Comparison of ENCODE assay signal across 1 cellular context in the genomic region with DNA sequence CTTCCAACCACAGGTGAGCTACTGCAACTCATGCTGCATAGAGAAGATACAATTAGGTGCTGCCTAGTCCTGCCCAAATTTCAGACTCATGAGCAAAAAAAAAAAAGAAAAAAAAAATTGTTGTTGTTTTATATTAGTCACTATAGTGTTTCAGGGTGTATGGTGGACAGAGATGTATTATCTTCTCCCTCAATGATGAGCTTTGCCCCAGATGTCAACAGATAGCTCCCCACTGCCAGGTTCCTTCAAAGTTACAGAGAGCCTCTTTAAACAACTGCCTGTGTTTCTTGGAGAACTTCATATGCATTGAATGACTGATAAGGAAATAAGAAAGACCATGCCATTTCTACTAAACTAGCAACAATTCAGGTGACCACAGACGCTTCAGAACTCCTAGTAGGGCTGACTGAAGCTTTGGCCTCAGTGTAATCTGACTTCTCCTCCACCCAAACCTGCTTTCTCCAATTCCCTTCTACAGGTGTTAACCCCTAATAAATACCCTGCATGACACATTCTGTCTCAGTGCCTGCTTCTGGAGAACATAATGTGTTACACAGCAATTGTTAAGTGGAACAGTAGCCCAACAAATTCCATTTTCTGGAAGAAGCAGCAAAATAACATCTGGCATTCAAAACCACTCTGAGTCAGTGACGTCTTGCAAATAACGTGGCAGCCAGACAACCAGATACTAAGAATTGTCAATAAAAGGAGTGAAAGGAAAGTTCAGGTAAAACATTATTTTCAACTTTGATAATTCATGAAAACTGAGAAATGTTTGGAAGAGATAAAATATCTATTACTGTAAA.
A peak's percentile ranks its signal among the peaks of the same experiment; 100 is the strongest.
TF ChIP-seq lines count a peak whose summit lies in the region.

No MANE protein-coding gene starts in this region.

TF ChIP-seq in K562, 482 proteins besides CTCF, POLR2A, EP300 and RAD21 (continued from another document):
- TF ChIP-seq, protein P1, sequence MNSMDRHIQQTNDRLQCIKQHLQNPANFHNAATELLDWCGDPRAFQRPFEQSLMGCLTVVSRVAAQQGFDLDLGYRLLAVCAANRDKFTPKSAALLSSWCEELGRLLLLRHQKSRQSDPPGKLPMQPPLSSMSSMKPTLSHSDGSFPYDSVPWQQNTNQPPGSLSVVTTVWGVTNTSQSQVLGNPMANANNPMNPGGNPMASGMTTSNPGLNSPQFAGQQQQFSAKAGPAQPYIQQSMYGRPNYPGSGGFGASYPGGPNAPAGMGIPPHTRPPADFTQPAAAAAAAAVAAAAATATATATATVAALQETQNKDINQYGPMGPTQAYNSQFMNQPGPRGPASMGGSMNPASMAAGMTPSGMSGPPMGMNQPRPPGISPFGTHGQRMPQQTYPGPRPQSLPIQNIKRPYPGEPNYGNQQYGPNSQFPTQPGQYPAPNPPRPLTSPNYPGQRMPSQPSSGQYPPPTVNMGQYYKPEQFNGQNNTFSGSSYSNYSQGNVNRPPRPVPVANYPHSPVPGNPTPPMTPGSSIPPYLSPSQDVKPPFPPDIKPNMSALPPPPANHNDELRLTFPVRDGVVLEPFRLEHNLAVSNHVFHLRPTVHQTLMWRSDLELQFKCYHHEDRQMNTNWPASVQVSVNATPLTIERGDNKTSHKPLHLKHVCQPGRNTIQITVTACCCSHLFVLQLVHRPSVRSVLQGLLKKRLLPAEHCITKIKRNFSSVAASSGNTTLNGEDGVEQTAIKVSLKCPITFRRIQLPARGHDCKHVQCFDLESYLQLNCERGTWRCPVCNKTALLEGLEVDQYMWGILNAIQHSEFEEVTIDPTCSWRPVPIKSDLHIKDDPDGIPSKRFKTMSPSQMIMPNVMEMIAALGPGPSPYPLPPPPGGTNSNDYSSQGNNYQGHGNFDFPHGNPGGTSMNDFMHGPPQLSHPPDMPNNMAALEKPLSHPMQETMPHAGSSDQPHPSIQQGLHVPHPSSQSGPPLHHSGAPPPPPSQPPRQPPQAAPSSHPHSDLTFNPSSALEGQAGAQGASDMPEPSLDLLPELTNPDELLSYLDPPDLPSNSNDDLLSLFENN (IDR thresholded peaks at IDR 0.05; ENCODE audit: low read depth in 2 of 2, low read length in 2 of 2): peak in 1 of 2 experiments; percentile 29; a peak in 1 of 4 replicates
- TF ChIP-seq C11orf30 (IDR thresholded peaks at IDR 0.05; ENCODE audit: low read depth) (no peak), U2AF1 (optimal IDR thresholded peaks at IDR 0.05; ENCODE audit: low read depth, low read length) (no peak), SOX6 (IDR thresholded peaks at IDR 0.05) (peak; percentile 78), ZBTB40 (IDR thresholded peaks at IDR 0.05) (peak; percentile 54), ZBTB40 (CRISPR knock-in tag; IDR thresholded peaks at IDR 0.05) (no peak), TCF3 (CRISPR knock-in tag; IDR thresholded peaks at IDR 0.05) (peak; percentile 80), CBFA2T2 (conservative IDR thresholded peaks at IDR 0.05) (peak; percentile 87), ZNF609 (CRISPR knock-in tag; IDR thresholded peaks at IDR 0.05; ENCODE audit: borderline replicate concordance) (no peak), ZNF316 (IDR thresholded peaks at IDR 0.05) (no peak), ZNF24 (IDR thresholded peaks at IDR 0.05) (no peak), STAG1 (CRISPR knock-in tag; IDR thresholded peaks at IDR 0.05; ENCODE audit: borderline replicate concordance) (no peak), TRIM28 (IDR thresholded peaks at IDR 0.05) (no peak)
- TF ChIP-seq, protein P2, sequence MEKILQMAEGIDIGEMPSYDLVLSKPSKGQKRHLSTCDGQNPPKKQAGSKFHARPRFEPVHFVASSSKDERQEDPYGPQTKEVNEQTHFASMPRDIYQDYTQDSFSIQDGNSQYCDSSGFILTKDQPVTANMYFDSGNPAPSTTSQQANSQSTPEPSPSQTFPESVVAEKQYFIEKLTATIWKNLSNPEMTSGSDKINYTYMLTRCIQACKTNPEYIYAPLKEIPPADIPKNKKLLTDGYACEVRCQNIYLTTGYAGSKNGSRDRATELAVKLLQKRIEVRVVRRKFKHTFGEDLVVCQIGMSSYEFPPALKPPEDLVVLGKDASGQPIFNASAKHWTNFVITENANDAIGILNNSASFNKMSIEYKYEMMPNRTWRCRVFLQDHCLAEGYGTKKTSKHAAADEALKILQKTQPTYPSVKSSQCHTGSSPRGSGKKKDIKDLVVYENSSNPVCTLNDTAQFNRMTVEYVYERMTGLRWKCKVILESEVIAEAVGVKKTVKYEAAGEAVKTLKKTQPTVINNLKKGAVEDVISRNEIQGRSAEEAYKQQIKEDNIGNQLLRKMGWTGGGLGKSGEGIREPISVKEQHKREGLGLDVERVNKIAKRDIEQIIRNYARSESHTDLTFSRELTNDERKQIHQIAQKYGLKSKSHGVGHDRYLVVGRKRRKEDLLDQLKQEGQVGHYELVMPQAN (IDR thresholded peaks at IDR 0.05; ENCODE audit: borderline replicate concordance): no peak
- TF ChIP-seq, protein P3, sequence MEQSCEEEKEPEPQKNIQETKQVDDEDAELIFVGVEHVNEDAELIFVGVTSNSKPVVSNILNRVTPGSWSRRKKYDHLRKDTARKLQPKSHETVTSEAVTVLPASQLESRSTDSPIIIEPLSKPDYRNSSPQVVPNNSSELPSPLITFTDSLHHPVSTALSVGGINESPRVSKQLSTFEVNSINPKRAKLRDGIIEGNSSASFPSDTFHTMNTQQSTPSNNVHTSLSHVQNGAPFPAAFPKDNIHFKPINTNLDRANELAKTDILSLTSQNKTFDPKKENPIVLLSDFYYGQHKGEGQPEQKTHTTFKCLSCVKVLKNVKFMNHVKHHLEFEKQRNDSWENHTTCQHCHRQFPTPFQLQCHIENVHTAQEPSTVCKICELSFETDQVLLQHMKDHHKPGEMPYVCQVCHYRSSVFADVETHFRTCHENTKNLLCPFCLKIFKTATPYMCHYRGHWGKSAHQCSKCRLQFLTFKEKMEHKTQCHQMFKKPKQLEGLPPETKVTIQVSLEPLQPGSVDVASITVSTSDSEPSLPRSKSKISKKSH (CRISPR knock-in tag; IDR thresholded peaks at IDR 0.05): no peak
